9 cellular contexts compared by ENCODE assay signal in the genomic region with DNA sequence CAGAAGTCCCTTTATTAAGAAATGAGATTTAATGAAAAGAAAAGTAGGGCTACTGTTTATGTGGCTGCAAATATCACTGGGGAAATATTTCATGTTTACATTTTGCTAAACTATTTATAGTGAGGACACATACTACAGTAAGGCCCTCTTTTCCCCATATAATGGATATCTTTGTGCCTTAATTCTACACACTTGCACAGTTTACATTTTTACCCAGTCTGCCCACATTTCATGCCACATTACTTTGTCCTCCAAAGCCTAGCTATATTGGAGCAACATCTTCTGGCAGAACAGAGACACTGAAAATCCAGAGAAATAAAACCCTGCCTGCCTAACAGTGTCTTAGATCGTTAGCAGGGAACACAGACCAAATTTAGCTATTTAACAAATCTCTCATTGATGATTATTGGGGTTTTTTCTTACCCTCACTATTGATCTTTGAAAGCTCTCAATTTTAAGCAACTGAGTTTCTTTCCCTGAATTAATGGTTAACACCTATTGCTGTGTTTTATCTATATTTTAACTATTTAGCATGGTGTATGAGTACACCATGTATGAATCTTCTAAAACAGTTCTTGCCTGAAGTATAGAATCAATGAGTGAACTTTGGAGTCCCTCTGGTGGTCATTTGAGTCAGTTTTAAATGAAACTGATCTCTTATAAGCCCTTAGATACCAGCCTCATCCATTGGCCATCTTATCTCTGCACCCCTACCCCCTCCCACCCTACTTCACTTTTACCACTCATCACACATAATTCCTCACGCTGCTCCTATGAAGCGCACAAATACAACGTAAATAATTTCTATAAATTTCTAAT.
DNase-seq lines count a peak whose midpoint lies in the region; ATAC-seq, FAIRE-seq and TF ChIP-seq lines count a peak whose summit lies in the region.
"Had no signal": no experiment of that assay in that cellular context is flagged by ENCODE, and none has a peak within 500 bp of the region (broad histone marks: within the 10 kb centered on the region; RNA-seq: fewer than 3 reads in every experiment).

No MANE protein-coding gene starts in this region.

- H3K4me3 ChIP-seq in K562: no peak overlapping the region

- no peaks in the 10 kb centered on the region for H3K79me2 ChIP-seq in K562 (ENCODE audit: control insufficient read depth, insufficient read depth, low read length)

- H3K4me3 Mint-ChIP-seq in mesothelial cell of epicardium: no peak overlapping the region
- no peak overlapping the region for H3K4me3 Mint-ChIP-seq in activated CD4-positive, alpha-beta T cell treated with anti-CD3 and anti-CD28 coated beads, Interleukin-2, amount 10 ng/mL, durations not matched to agents 7 days and 5 days

- no peak for FAIRE-seq in K562 (lab: Jason Lieb, UNC)

- no peaks in the 10 kb centered on the region for H3K9me3 ChIP-seq in K562 (replicated peaks; ENCODE audit: control insufficient read depth, insufficient read depth, low read depth, low read length)

- no peaks in the 10 kb centered on the region for H3K4me1 ChIP-seq in K562 (replicated peaks in 1 of 2; ENCODE audit: control insufficient read depth in 2 of 2, insufficient read depth in 2 of 2, low read length in 2 of 2)

- no peaks in the 10 kb centered on the region for H3K36me3 Mint-ChIP-seq in mesothelial cell of epicardium
- H3K36me3 Mint-ChIP-seq in activated CD4-positive, alpha-beta T cell treated with anti-CD3 and anti-CD28 coated beads, Interleukin-2, amount 10 ng/mL, durations not matched to agents 7 days and 5 days (ENCODE audit: low read depth): no peaks in the 10 kb centered on the region
- H3K36me3 Mint-ChIP-seq: activated naive CD4-positive, alpha-beta T cell treated with anti-CD3 and anti-CD28 coated beads, Interleukin-2, amount 50 U/mL, for 72 hours had no signal

- no peak overlapping the region for H3K27ac ChIP-seq in K562 (ENCODE audit: extremely low read depth, low read depth, low read length)

- H3K36me3 ChIP-seq in K562 (ENCODE audit: control insufficient read depth, insufficient read depth, low read length): no peaks in the 10 kb centered on the region

- peaks cover 12% of the 10 kb centered on the region for H3K27me3 Mint-ChIP-seq in mesothelial cell of epicardium (ENCODE audit: low read depth)
- peaks cover 4% of the 10 kb centered on the region for H3K27me3 Mint-ChIP-seq in activated CD4-positive, alpha-beta T cell treated with anti-CD3 and anti-CD28 coated beads, Interleukin-2, amount 10 ng/mL, durations not matched to agents 7 days and 5 days

- no peak for TF ChIP-seq POLR2A in K562 (conservative IDR thresholded peaks at IDR 0.05)

- H3K27me3 ChIP-seq in K562 (ENCODE audit: control insufficient read depth in 2 of 2, insufficient read depth in 2 of 2, low read length in 2 of 2): no peaks in the 10 kb centered on the region; a peak in 1 of 5 replicates

- TF ChIP-seq CTCF in K562 (IDR thresholded peaks at IDR 0.05 in 2 of 3, conservative IDR thresholded peaks at IDR 0.05 in 1 of 3; ENCODE audit: insufficient read depth in 2 of 3, low read depth in 1 of 3, low read length in 3 of 3) (peak; percentile 36 to 73 (median 38); a peak in 3 of 6 replicates), mesothelial cell of epicardium (IDR thresholded peaks at IDR 0.05; ENCODE audit: unreplicated experiment) (peak; percentile 57)

- H3K27ac Mint-ChIP-seq in mesothelial cell of epicardium: no peak overlapping the region
- H3K27ac Mint-ChIP-seq in activated CD4-positive, alpha-beta T cell treated with anti-CD3 and anti-CD28 coated beads, Interleukin-2, amount 10 ng/mL, durations not matched to agents 7 days and 5 days: no peak overlapping the region
- H3K27ac Mint-ChIP-seq: activated naive CD4-positive, alpha-beta T cell treated with anti-CD3 and anti-CD28 coated beads, Interleukin-2, amount 50 U/mL, for 72 hours had no signal

- peaks cover 4% of the 10 kb centered on the region for H3K9me3 Mint-ChIP-seq in mesothelial cell of epicardium
- no peaks in the 10 kb centered on the region for H3K9me3 Mint-ChIP-seq in activated CD4-positive, alpha-beta T cell treated with anti-CD3 and anti-CD28 coated beads, Interleukin-2, amount 10 ng/mL, durations not matched to agents 7 days and 5 days
- H3K9me3 Mint-ChIP-seq: activated naive CD4-positive, alpha-beta T cell treated with anti-CD3 and anti-CD28 coated beads, Interleukin-2, amount 50 U/mL, for 72 hours had no signal

- CTCF ChIA-PET in K562 (lab: Yijun Ruan, JAX; ENCODE audit: low intra/inter-chr PET ratio): interaction anchor here (0.6 to 1.3 kb wide), 6 partner anchors 65 to 1920 kb away, joined by 3 to 6 read pairs (median 3); no protein-coding TSS in a partner anchor
- CTCF ChIA-PET in activated CD4-positive, alpha-beta T cell treated with anti-CD3 and anti-CD28 coated beads, Interleukin-2, amount 10 ng/mL, durations not matched to agents 7 days and 5 days (lab: Charles Lee): interaction anchor here (1.1 to 1.6 kb wide), 3 partner anchors 9 to 16 kb away, joined by 3 to 4 read pairs (median 3); no protein-coding TSS in a partner anchor

- H3K4me1 Mint-ChIP-seq in mesothelial cell of epicardium: peaks cover 9% of the 10 kb centered on the region
- no peaks in the 10 kb centered on the region for H3K4me1 Mint-ChIP-seq in activated CD4-positive, alpha-beta T cell treated with anti-CD3 and anti-CD28 coated beads, Interleukin-2, amount 10 ng/mL, durations not matched to agents 7 days and 5 days

- in situ Hi-C loops in K562 (cut with MboI): loop anchor here (10.0 to 25.0 kb wide), 2 partner anchors 184 to 666 kb away; no protein-coding TSS in a partner anchor

- POLR2A ChIA-PET in K562 (lab: Yijun Ruan, JAX): no interaction called here
- POLR2A ChIA-PET in activated CD4-positive, alpha-beta T cell treated with anti-CD3 and anti-CD28 coated beads, Interleukin-2, amount 10 ng/mL, durations not matched to agents 7 days and 5 days (lab: Charles Lee): no interaction called here

- no peak overlapping the region for H3K4me2 ChIP-seq in K562 (ENCODE audit: insufficient read depth, low read length)

- ATAC-seq in K562: peak; percentile 85

- no peak overlapping the region for H3K9ac ChIP-seq in K562 (ENCODE audit: insufficient read depth in 1 of 2, low read depth in 2 of 2, low read length in 2 of 2)

- H4K20me1 ChIP-seq in K562 (replicated peaks; ENCODE audit: control insufficient read depth, insufficient read depth, low read length): no peaks in the 10 kb centered on the region

- TF ChIP-seq EP300 in K562 (IDR thresholded peaks at IDR 0.05; ENCODE audit: low read length): no peak

- 0% methylated on average over 4 of the region's 4 CpGs for WGBS in K562 (ENCODE audit: insufficient coverage, low coverage, missing lambda C conversion rate)

- H2AFZ ChIP-seq in K562 (ENCODE audit: low read depth, low read length): no peak overlapping the region

- no TSS peak for BruUV-seq in K562 (replicated peaks; lab: Mats Ljungman, UMichigan)

- TF ChIP-seq RAD21 in K562 (CRISPR knock-in tag; conservative IDR thresholded peaks at IDR 0.05 in 1 of 2, IDR thresholded peaks at IDR 0.05 in 1 of 2): peak; percentile 78 to 93

- intact Hi-C loops in K562 (cut with micrococcal nuclease): loop anchor here (1.0 to 5.0 kb wide), 3 partner anchors 51 to 1571 kb away; no protein-coding TSS in a partner anchor

- no peaks in the 10 kb centered on the region for H3K9me1 ChIP-seq in K562 (ENCODE audit: control insufficient read depth, insufficient read depth, low read length)

- peak; percentile 41 for DNase-seq in NOMO-1 treated with DMSO at 0.1 percent for 48 hours (lab: John Stamatoyannopoulos, UW; ENCODE audit: unreplicated experiment)
- no peak for DNase-seq in NOMO-1 treated with dmso at 0.1 percent for 144 hours (lab: John Stamatoyannopoulos, UW; ENCODE audit: unreplicated experiment)
- peak; percentile 59 for DNase-seq in HCEC 1CT
- DNase-seq in NCI-H1436 (lab: John Stamatoyannopoulos, UW): peak; percentile 17
- peak; percentile 49 to 68 (median 64) for DNase-seq in K562 (ENCODE audit: extremely low read depth in 1 of 4, low spot score in 3 of 4)
- DNase-seq in mesothelial cell of epicardium (ENCODE audit: low spot score in 2 of 2, unreplicated experiment in 2 of 2): no peak
- no peak for DNase-seq in activated CD4-positive, alpha-beta T cell treated with anti-CD3 and anti-CD28 coated beads, Interleukin-2, amount 10 ng/mL, durations not matched to agents 7 days and 5 days
- DNase-seq in central memory CD4-positive, alpha-beta T cell: no peak

TF ChIP-seq in K562, 482 proteins besides CTCF, POLR2A, EP300 and RAD21 (continues in another document):
- TF ChIP-seq ARID2 (IDR thresholded peaks at IDR 0.05) (peak; percentile 48; the same call in 1 of the 2 replicates), ATF7 (IDR thresholded peaks at IDR 0.05) (no peak)
- TF ChIP-seq, protein P1, sequence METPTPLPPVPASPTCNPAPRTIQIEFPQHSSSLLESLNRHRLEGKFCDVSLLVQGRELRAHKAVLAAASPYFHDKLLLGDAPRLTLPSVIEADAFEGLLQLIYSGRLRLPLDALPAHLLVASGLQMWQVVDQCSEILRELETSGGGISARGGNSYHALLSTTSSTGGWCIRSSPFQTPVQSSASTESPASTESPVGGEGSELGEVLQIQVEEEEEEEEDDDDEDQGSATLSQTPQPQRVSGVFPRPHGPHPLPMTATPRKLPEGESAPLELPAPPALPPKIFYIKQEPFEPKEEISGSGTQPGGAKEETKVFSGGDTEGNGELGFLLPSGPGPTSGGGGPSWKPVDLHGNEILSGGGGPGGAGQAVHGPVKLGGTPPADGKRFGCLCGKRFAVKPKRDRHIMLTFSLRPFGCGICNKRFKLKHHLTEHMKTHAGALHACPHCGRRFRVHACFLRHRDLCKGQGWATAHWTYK (CRISPR knock-in tag; IDR thresholded peaks at IDR 0.05): no peak
- TF ChIP-seq, protein P2, sequence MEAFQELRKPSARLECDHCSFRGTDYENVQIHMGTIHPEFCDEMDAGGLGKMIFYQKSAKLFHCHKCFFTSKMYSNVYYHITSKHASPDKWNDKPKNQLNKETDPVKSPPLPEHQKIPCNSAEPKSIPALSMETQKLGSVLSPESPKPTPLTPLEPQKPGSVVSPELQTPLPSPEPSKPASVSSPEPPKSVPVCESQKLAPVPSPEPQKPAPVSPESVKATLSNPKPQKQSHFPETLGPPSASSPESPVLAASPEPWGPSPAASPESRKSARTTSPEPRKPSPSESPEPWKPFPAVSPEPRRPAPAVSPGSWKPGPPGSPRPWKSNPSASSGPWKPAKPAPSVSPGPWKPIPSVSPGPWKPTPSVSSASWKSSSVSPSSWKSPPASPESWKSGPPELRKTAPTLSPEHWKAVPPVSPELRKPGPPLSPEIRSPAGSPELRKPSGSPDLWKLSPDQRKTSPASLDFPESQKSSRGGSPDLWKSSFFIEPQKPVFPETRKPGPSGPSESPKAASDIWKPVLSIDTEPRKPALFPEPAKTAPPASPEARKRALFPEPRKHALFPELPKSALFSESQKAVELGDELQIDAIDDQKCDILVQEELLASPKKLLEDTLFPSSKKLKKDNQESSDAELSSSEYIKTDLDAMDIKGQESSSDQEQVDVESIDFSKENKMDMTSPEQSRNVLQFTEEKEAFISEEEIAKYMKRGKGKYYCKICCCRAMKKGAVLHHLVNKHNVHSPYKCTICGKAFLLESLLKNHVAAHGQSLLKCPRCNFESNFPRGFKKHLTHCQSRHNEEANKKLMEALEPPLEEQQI (IDR thresholded peaks at IDR 0.05): peak; percentile 51; the same call in 1 of the 2 replicates

Comparison
In these comparisons a context has a peak if more than half of its experiments do, and no peak if none do; other contexts are left out.
1. DNase-seq: peak in NOMO-1 treated with DMSO at 0.1 percent for 48 hours (single experiment), HCEC 1CT (single experiment), NCI-H1436 (single experiment) and K562 (4 of 4); none in NOMO-1 treated with dmso at 0.1 percent for 144 hours (single experiment), mesothelial cell of epicardium (0 of 2), activated CD4-positive, alpha-beta T cell treated with anti-CD3 and anti-CD28 coated beads, Interleukin-2, amount 10 ng/mL, durations not matched to agents 7 days and 5 days (single experiment) and central memory CD4-positive, alpha-beta T cell (single experiment).